In genomic region chr2:96181529-96181928, GRCh38 we compare ENCODE assay signal across 28 cellular contexts. TPM values are rescaled to one million over a fixed set of nuclear protein-coding genes. Genes with fewer than 3 reads are reported as not detected.
"Had no signal": no experiment of that assay in that cellular context is flagged by ENCODE, and none has a peak within 500 bp of the region (broad histone marks: within the 10 kb centered on the region; RNA-seq: fewer than 3 reads in every experiment).

No MANE protein-coding gene starts in this region.

- H3K4me1 Mint-ChIP-seq: WTC11 had no signal

- ATAC-seq: SK-N-SH treated with all-trans-retinoic acid at 6 μM for 48 hours, WTC11 had no signal

- H3K9me3 Mint-ChIP-seq: activated CD4-positive, alpha-beta memory T cell treated with anti-CD3 and anti-CD28 coated beads for 36 hours; activated CD4-positive, alpha-beta T cell treated with anti-CD3 and anti-CD28 coated beads, Interleukin-2, amount 10 ng/mL, durations not matched to agents 7 days and 5 days; activated naive CD4-positive, alpha-beta T cell treated with anti-CD3 and anti-CD28 coated beads, Interleukin-2, amount 10 ng/mL, durations not matched to agents 7 days and 5 days; activated naive CD8-positive, alpha-beta T cell treated with anti-CD3 and anti-CD28 coated beads, Interleukin-2, amount 10 ng/mL, durations not matched to agents 7 days and 5 days; activated T-helper 2 cell treated with anti-CD3 and anti-CD28 coated beads, Interferon-gamma antibody, Interleukin-2, Interleukin-4, amounts not matched to agents 10 μg/mL and 5 μg/mL and 100 μg/mL, durations not matched to agents 14 hours and 24 hours and 36 hours; T-helper 1 cell treated with Interleukin-12 subunit alpha and Interleukin-12 subunit beta and Interleukin-4 antibody, amounts not matched to agents 30 μg/mL and 1 μg/mL, for 36 hours; WTC11 had no signal

- H3K27me3 Mint-ChIP-seq: activated CD4-positive, alpha-beta memory T cell treated with anti-CD3 and anti-CD28 coated beads for 36 hours; activated CD4-positive, alpha-beta T cell treated with anti-CD3 and anti-CD28 coated beads, Interleukin-2, amount 10 ng/mL, durations not matched to agents 7 days and 5 days; activated naive CD8-positive, alpha-beta T cell treated with anti-CD3 and anti-CD28 coated beads, Interleukin-2, amount 10 ng/mL, durations not matched to agents 7 days and 5 days had no signal

- H3K27ac Mint-ChIP-seq: activated CD4-positive, alpha-beta memory T cell treated with anti-CD3 and anti-CD28 coated beads for 36 hours; activated naive CD4-positive, alpha-beta T cell treated with anti-CD3 and anti-CD28 coated beads, Interleukin-2, amount 10 ng/mL, durations not matched to agents 7 days and 5 days; activated T-helper 2 cell treated with anti-CD3 and anti-CD28 coated beads, Interferon-gamma antibody, Interleukin-2, Interleukin-4, amounts not matched to agents 10 μg/mL and 5 μg/mL and 100 μg/mL, durations not matched to agents 14 hours and 24 hours and 36 hours; WTC11 had no signal

- H3K4me3 Mint-ChIP-seq: activated CD4-positive, alpha-beta memory T cell treated with anti-CD3 and anti-CD28 coated beads for 36 hours; activated CD4-positive, alpha-beta T cell treated with anti-CD3 and anti-CD28 coated beads, Interleukin-2, amount 10 ng/mL, durations not matched to agents 7 days and 5 days; activated naive CD4-positive, alpha-beta T cell treated with anti-CD3 and anti-CD28 coated beads, Interleukin-2, amount 10 ng/mL, durations not matched to agents 7 days and 5 days; activated naive CD8-positive, alpha-beta T cell treated with anti-CD3 and anti-CD28 coated beads, Interleukin-2, amount 10 ng/mL, durations not matched to agents 7 days and 5 days; T-helper 1 cell treated with Interleukin-12 subunit alpha and Interleukin-12 subunit beta and Interleukin-4 antibody, amounts not matched to agents 30 μg/mL and 1 μg/mL, for 36 hours; WTC11 had no signal

- DNase-seq: activated CD4-positive, alpha-beta memory T cell treated with anti-CD3 and anti-CD28 coated beads for 36 hours; activated CD4-positive, alpha-beta T cell treated with anti-CD3 and anti-CD28 coated beads, Interleukin-2, amount 10 ng/mL, durations not matched to agents 7 days and 5 days; activated CD4-positive, CD25-positive, alpha-beta regulatory T cell treated with anti-CD3 and anti-CD28 coated beads, Interleukin-2, amount 50 U/mL, for 72 hours; activated gamma-delta T cell treated with Interleukin-2 at 50 U/mL for 16 hours; activated naive CD4-positive, alpha-beta T cell treated with anti-CD3 and anti-CD28 coated beads, Interleukin-2, amount 10 ng/mL, durations not matched to agents 7 days and 5 days; activated naive CD8-positive, alpha-beta T cell treated with anti-CD3 and anti-CD28 coated beads, Interleukin-2, amount 10 ng/mL, durations not matched to agents 7 days and 5 days; activated T-cell treated with anti-CD3 and anti-CD28 coated beads for 4 hours; activated T-cell treated with anti-CD3 and anti-CD28 coated beads, Interleukin-2, amount 50 U/mL, for 48 hours; adrenal gland; anterior cingulate cortex; MG63; NCI-H1105; NCI-H1436; NCI-H187; NCI-H2081; NCI-H510A treated with DMSO at 0.1 percent for 48 hours; NCI-H69; NK-92 treated with Interleukin-12 subunit alpha and Interleukin-12 subunit beta, amount 100 ng/mL, for 24 hours; OCI-M1; SHP77; T-helper 9 cell had no signal

RNA-seq across cellular contexts. Expression of gene ASTL, which starts 43.2 kb away (rescaled TPM):
- total RNA-seq: adrenal gland, cardiac septum, cerebellum, SJSA1 had no signal
- polyA plus RNA-seq: adrenal gland had no signal
